In genomic region chr4:1572964-1573720, GRCh38 we compare ENCODE assay signal across 17 cellular contexts.
"Had no signal": no experiment of that assay in that cellular context is flagged by ENCODE, and none has a peak within 500 bp of the region (broad histone marks: within the 10 kb centered on the region; RNA-seq: fewer than 3 reads in every experiment).

No MANE protein-coding gene starts in this region.

- H3K9me3 ChIP-seq: heart left ventricle, pancreas, tibial artery, uterus had no signal

- ATAC-seq: heart left ventricle, pancreas had no signal

- H3K36me3 ChIP-seq: brain microvascular endothelial cell, heart left ventricle, pancreas, tibial artery, uterus, WERI-Rb-1 had no signal

- H3K4me3 ChIP-seq: heart left ventricle, pancreas, tibial artery, uterus had no signal

- H3K27me3 ChIP-seq: heart left ventricle, pancreas, uterus had no signal

- DNase-seq: activated CD4-positive, alpha-beta T cell treated with anti-CD3 and anti-CD28 coated beads for 36 hours; activated CD8-positive, alpha-beta memory T cell treated with anti-CD3 and anti-CD28 coated beads, Interleukin-2, amount 50 U/mL, for 4 hours; activated CD8-positive, alpha-beta T cell treated with anti-CD3 and anti-CD28 coated beads for 36 hours; activated effector memory CD4-positive, alpha-beta T cell treated with anti-CD3 and anti-CD28 coated beads, Interleukin-2, amount 50 U/mL, for 16 hours; activated T-cell treated with anti-CD3 and anti-CD28 coated beads, Interleukin-2, amount 50 U/mL, for 48 hours; amygdala; brain microvascular endothelial cell; cerebellar nuclear complex; effector memory CD4-positive, alpha-beta T cell; foreskin melanocyte; stimulated activated naive B cell treated with anti-CD40 and anti-IgM and Interleukin-4, amounts not matched to agents 10 μg/mL and 1 μg/mL and 100 μg/mL, for 72 hours; tibial artery; uterus had no signal

- H3K27ac ChIP-seq: brain microvascular endothelial cell, epithelial cell of prostate, heart left ventricle, pancreas, tibial artery, uterus, WERI-Rb-1 had no signal

- H3K4me1 ChIP-seq: pancreas, uterus had no signal

- FAIRE-seq: pancreas had no signal
